In genomic region chr2:101518470-101519172, GRCh38 we compare ENCODE assay signal across 8 cellular contexts. TPM values are rescaled to one million over a fixed set of nuclear protein-coding genes. Genes with fewer than 3 reads are reported as not detected.
DNase-seq lines count a peak whose midpoint lies in the region; ATAC-seq, FAIRE-seq and TF ChIP-seq lines count a peak whose summit lies in the region.

No MANE protein-coding gene starts in this region.

- H3K9ac ChIP-seq in HUES6 (ENCODE audit: low read length), result no peak overlapping the region

- H3K4me3 ChIP-seq in BE2C (ENCODE audit: low read depth, low read length) (no peak overlapping the region), HUES6 (ENCODE audit: low read depth, low read length) (peak overlapping the region; percentile 7; the same call in 1 of the 2 replicates), WI38 (ENCODE audit: low read depth, low read length) (no peak overlapping the region), small intestine (ENCODE audit: low read depth in 1 of 2, low read length in 2 of 2) (no peak overlapping the region)

- H3K27me3 ChIP-seq in BE2C (no peaks in the 10 kb centered on the region), HUES6 (ENCODE audit: control insufficient read depth, insufficient read depth, low read length) (no peaks in the 10 kb centered on the region), small intestine (ENCODE audit: control insufficient read depth in 2 of 2, insufficient read depth in 2 of 2, low read length in 2 of 2) (no peaks in the 10 kb centered on the region)

- H3K27ac ChIP-seq in HUES6 (ENCODE audit: low read depth, low read length) (no peak overlapping the region), small intestine (ENCODE audit: low read depth in 1 of 2, low read length in 1 of 2) (no peak overlapping the region)

- peak; percentile 42 for TF ChIP-seq CTCF in BE2C (IDR thresholded peaks at IDR 0.05; ENCODE audit: low read depth, low read length)
- peak; percentile 33; the same call in 1 of the 2 replicates for TF ChIP-seq CTCF in WI38 (IDR thresholded peaks at IDR 0.05; ENCODE audit: low read depth, low read length)

- DNase-seq in BE2C (peak; percentile 7), hepatic stellate cell (ENCODE audit: low spot score) (peak; percentile 15), small intestine (peak; percentile 73), epidermal melanocyte (ENCODE audit: insufficient read length, low spot score) (no peak)
- no peak for DNase-seq in activated CD8-positive, alpha-beta memory T cell treated with anti-CD3 and anti-CD28 coated beads, Interleukin-2, amount 50 U/mL, for 48 hours

- H3K36me3 ChIP-seq in BE2C (no peaks in the 10 kb centered on the region), HUES6 (ENCODE audit: control insufficient read depth, insufficient read depth, low read length) (no peaks in the 10 kb centered on the region), small intestine (ENCODE audit: control insufficient read depth in 2 of 2, insufficient read depth in 2 of 2, low read length in 2 of 2) (no peaks in the 10 kb centered on the region)

- WGBS in small intestine, 3 donors, result 21 to 51% (median 39%) methylated on average over 16 to 17 of the region's 17 CpGs

- no peak for ATAC-seq in HG03521 (IDR thresholded peaks at IDR 0.05; ENCODE audit: unreplicated experiment)

- H3K9me3 ChIP-seq in BE2C (no peaks in the 10 kb centered on the region), HUES6 (ENCODE audit: control insufficient read depth, insufficient read depth, low read depth, low read length) (peaks cover 13% of the 10 kb centered on the region), small intestine (ENCODE audit: control insufficient read depth, low read depth) (no peaks in the 10 kb centered on the region)

- no peak for FAIRE-seq in small intestine (lab: Jason Lieb, UNC)

- H3K4me1 ChIP-seq in BE2C (no peaks in the 10 kb centered on the region), HUES6 (ENCODE audit: control insufficient read depth, insufficient read depth, low read length) (peaks cover 14% of the 10 kb centered on the region; the same call in 1 of the 2 replicates), small intestine (ENCODE audit: control insufficient read depth in 2 of 2, insufficient read depth in 1 of 2, low read depth in 1 of 2, low read length in 1 of 2) (peaks cover 0 to 4% of the 10 kb centered on the region in 2 donors)

RNA-seq across cellular contexts. Expression of gene RFX8, which starts 43.7 kb away (rescaled TPM):
- not detected for polyA plus RNA-seq in BE2C (2012; ENCODE audit: insufficient read depth, insufficient read length, low read depth)
- polyA plus RNA-seq in small intestine, result under 1 TPM in 1 of 3 donors, not detected in 2; 0.10 TPM

Comparison
In these comparisons a context has a peak if more than half of its experiments do, and no peak if none do; other contexts are left out.
1. DNase-seq: peak in BE2C (single experiment), hepatic stellate cell (single experiment) and small intestine (single experiment); none in epidermal melanocyte (single experiment) and activated CD8-positive, alpha-beta memory T cell treated with anti-CD3 and anti-CD28 coated beads, Interleukin-2, amount 50 U/mL, for 48 hours (single experiment).